In the genomic region with DNA sequence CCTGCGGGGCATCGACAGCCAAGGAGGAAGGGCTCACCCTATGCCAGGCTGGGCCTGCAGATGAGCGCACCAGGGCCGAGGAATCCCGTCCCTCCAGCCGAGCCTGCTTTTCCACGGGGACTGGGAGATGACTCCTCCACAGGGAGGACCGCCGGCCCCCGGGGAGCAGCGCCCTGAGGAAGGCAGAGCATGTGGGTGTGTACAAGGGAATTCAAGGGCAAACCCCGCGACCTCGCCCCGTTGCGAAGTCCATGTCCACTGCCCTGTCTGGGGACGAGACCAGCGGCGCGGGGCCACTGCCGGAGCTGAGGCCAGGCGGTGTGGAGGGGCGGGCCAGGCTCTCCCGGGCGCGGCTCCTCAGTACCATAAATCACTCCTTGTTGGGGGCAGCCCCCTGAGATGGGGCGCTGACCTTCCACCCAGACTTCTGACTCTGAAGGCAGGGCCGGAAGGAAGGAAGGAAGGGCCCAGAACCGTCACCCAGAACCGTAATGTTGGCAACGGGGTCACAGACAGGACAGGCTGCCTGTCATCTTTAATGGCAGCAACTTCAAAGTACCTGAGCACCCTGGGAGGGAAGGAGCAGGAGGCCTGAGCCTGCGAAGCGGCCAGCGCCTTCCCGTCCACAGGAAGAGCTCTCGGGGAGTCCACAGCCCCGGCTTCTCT, we compare ENCODE assay signal across 10 cellular contexts. TPM values are rescaled to one million over a fixed set of nuclear protein-coding genes. Genes with fewer than 3 reads are reported as not detected.
DNase-seq lines count a peak whose midpoint lies in the region; ATAC-seq and TF ChIP-seq lines count a peak whose summit lies in the region.
"Had no signal": no experiment of that assay in that cellular context is flagged by ENCODE, and none has a peak within 500 bp of the region (broad histone marks: within the 10 kb centered on the region; RNA-seq: fewer than 3 reads in every experiment).

No MANE protein-coding gene starts in this region.

- H3K27ac ChIP-seq in adrenal gland (peak overlapping the region in 4 of 5 donors; percentile 27 to 73 (median 42)), sigmoid colon (peak overlapping the region in 3 of 4 donors; percentile 54 to 72 (median 65)), OCI-LY7 (ENCODE audit: low read depth, low read length, poor library complexity, severe bottlenecking) (no peak overlapping the region)

- H3K9me3 ChIP-seq in adrenal gland (replicated peaks in 1 of 3) (no peaks in the 10 kb centered on the region), sigmoid colon (no peaks in the 10 kb centered on the region), OCI-LY7 (ENCODE audit: low read length) (no peaks in the 10 kb centered on the region)

- no peaks in the 10 kb centered on the region for H3K27me3 ChIP-seq in adrenal gland
- H3K27me3 ChIP-seq in sigmoid colon: no peaks in the 10 kb centered on the region

- no peak overlapping the region for H2AFZ ChIP-seq in OCI-LY7 (ENCODE audit: low read length)

- no peak overlapping the region for H3K4me2 ChIP-seq in OCI-LY7 (ENCODE audit: low read length)

- intact Hi-C loops in adrenal gland (cut with DNase I) (no loop called here), sigmoid colon (cut with DNase I) (no loop called here), OCI-LY7 (cut with micrococcal nuclease; ENCODE audit: unreplicated experiment) (no loop called here)

- H4K20me1 ChIP-seq in OCI-LY7 (ENCODE audit: insufficient read depth, low read length): no peaks in the 10 kb centered on the region

- BruUV-seq in OCI-LY7 (replicated peaks; lab: Mats Ljungman, UMichigan): no TSS peak

- H3K4me1 ChIP-seq in adrenal gland (replicated peaks in 1 of 2): peaks cover 0 to 17% of the 10 kb centered on the region in 2 donors
- H3K4me1 ChIP-seq in sigmoid colon: peaks cover 0 to 24% (median 10%) of the 10 kb centered on the region in 4 donors
- H3K4me1 ChIP-seq in OCI-LY7 (ENCODE audit: insufficient read depth, low read length, poor library complexity, severe bottlenecking): no peaks in the 10 kb centered on the region

- ATAC-seq in HG03521 (IDR thresholded peaks at IDR 0.05; ENCODE audit: unreplicated experiment): no peak

- CTCF ChIA-PET in OCI-LY7 (lab: Charles Lee; ENCODE audit: unreplicated experiment): no interaction called here

- TF ChIP-seq EP300 in sigmoid colon (IDR thresholded peaks at IDR 0.05): no peak

- peak overlapping the region in 1 of 4 donors; percentile 23 for H3K4me3 ChIP-seq in adrenal gland
- peak overlapping the region in 2 of 4 donors; percentile 0 to 31 for H3K4me3 ChIP-seq in sigmoid colon
- H3K4me3 ChIP-seq in OCI-LY7 (ENCODE audit: low read depth, low read length, poor library complexity, severe bottlenecking): no peak overlapping the region

- WGBS in adrenal gland, 4 donors: 54 to 70% (median 60%) methylated on average over 13 to 37 of the region's 37 CpGs
- 19 to 53% methylated on average over 37 of the region's 37 CpGs for WGBS in sigmoid colon, 2 donors

- H3K36me3 ChIP-seq in adrenal gland (replicated peaks in 1 of 2): no peaks in the 10 kb centered on the region
- H3K36me3 ChIP-seq in sigmoid colon: peaks cover 0 to 5% (median 1%) of the 10 kb centered on the region in 4 donors
- H3K36me3 ChIP-seq in OCI-LY7 (ENCODE audit: insufficient read depth, low read length): peaks cover 52% of the 10 kb centered on the region

- POLR2A ChIA-PET in OCI-LY7 (lab: Charles Lee): no interaction called here

- peak; percentile 38 for DNase-seq in D341Med (ENCODE audit: low spot score)
- DNase-seq in adrenal gland: peak in 1 of 7 donors; percentile 17
- DNase-seq in kidney tubule cell (ENCODE audit: low spot score): peak; percentile 24
- no peak for DNase-seq in sigmoid colon
- no peak for DNase-seq in OCI-LY7 (ENCODE audit: low spot score)
- no peak for DNase-seq in COR-L47 (lab: John Stamatoyannopoulos, UW)
- no peak for DNase-seq in AML-193 (lab: John Stamatoyannopoulos, UW)
- DNase-seq: NCI-H187, SIG-M5 had no signal

- no peak for TF ChIP-seq POLR2A in adrenal gland (IDR thresholded peaks at IDR 0.05)
- TF ChIP-seq POLR2A in sigmoid colon (IDR thresholded peaks at IDR 0.05): no peak

- no peaks in the 10 kb centered on the region for H3K9me2 ChIP-seq in OCI-LY7 (ENCODE audit: insufficient read depth, low read length)

- peaks cover 36% of the 10 kb centered on the region; the same call in 1 of the 2 replicates for H3K79me2 ChIP-seq in OCI-LY7 (ENCODE audit: insufficient read depth, low read depth, low read length)

- no peak for TF ChIP-seq CTCF in adrenal gland (IDR thresholded peaks at IDR 0.05)
- TF ChIP-seq CTCF in sigmoid colon (IDR thresholded peaks at IDR 0.05): no peak
- no peak for TF ChIP-seq CTCF in OCI-LY7 (conservative IDR thresholded peaks at IDR 0.05; ENCODE audit: low read length)

RNA-seq across cellular contexts. Expression of a gene that starts 52.6 kb away (rescaled TPM):
- 10 to 100 TPM; 16.8 to 39.6 (median 26.5) TPM for total RNA-seq in adrenal gland
- 10 to 100 TPM; 13.3 to 29.5 (median 15.7) TPM for polyA plus RNA-seq in adrenal gland
- 10 to 100 TPM; 34.1 to 52.4 (median 37.4) TPM for total RNA-seq in sigmoid colon
- 10 to 100 TPM; 19.8 to 34.3 (median 31.7) TPM for polyA plus RNA-seq in sigmoid colon
- total RNA-seq in OCI-LY7 (2014; rRNA removed; shearing (Covaris generic)): 145 and 173 TPM in 2 replicates
- total RNA-seq in OCI-LY7 (2022): 85.4 and 87.8 TPM in 2 replicates

Comparison
In these comparisons a context has a peak if more than half of its experiments do, and no peak if none do; other contexts are left out.
1. DNase-seq: peak in D341Med (single experiment) and kidney tubule cell (single experiment); none in sigmoid colon (single experiment), OCI-LY7 (single experiment), COR-L47 (single experiment) and AML-193 (0 of 2).